In the genomic region with DNA sequence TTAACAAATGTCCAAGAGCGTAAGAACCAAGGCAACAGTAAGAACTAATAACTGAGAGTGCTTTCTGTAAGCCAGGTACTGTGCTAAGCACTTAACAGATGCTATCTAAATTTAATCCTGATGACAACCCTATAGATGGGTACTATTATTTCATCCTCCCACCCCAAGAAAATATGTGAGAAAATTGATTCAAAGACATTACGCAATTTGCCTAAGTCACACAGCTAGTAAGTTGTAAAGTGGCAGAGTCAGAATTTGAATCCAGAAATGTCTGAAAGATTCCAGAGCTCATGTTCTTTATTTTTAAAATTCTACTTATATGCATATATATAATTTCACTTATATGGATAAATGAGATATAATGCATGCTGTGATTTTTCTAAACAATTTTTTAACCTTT, we compare ENCODE assay signal across 29 cellular contexts.
"Had no signal": no experiment of that assay in that cellular context is flagged by ENCODE, and none has a peak within 500 bp of the region (broad histone marks: within the 10 kb centered on the region; RNA-seq: fewer than 3 reads in every experiment).

No MANE protein-coding gene starts in this region.

- H3K27ac ChIP-seq: left lung, lower lobe of right lung, pancreas, prostate gland, sigmoid colon, tibial nerve, upper lobe of left lung, vagina had no signal

- H3K4me1 ChIP-seq: left lung, lower lobe of right lung, pancreas, prostate gland, sigmoid colon, tibial nerve, upper lobe of left lung, vagina had no signal

- H3K4me3 ChIP-seq: left lung, lower lobe of right lung, pancreas, prostate gland, sigmoid colon, smooth muscle cell, tibial nerve, upper lobe of left lung, vagina had no signal

- ATAC-seq: left colon; left lung; lower lobe of right lung; naive thymus-derived CD8-positive, alpha-beta T cell; pancreas; right cardiac atrium; stimulated activated memory B cell treated with anti-CD40 and anti-IgM and Interleukin-4, amounts not matched to agents 10 μg/mL and 1 μg/mL and 100 μg/mL, for 72 hours; stimulated activated naive CD8-positive, alpha-beta T cell treated with anti-CD3 and anti-CD28 coated beads, Interleukin-15, amount 100 ng/mL, for 72 hours had no signal

- H3K4me2 ChIP-seq: smooth muscle cell had no signal

- H3K27me3 ChIP-seq: left lung, pancreas, sigmoid colon, tibial nerve, upper lobe of left lung, vagina had no signal

- FAIRE-seq: islet of Langerhans, kidney, pancreas had no signal

- H3K9me3 ChIP-seq: left lung, lower lobe of right lung, pancreas, prostate gland, sigmoid colon, tibial nerve, upper lobe of left lung, vagina had no signal

- DNase-seq: hypothalamus; immature natural killer cell; kidney; left colon; left lung; lower lobe of right lung; mammary epithelial cell; mesenchymal stem cell; naive thymus-derived CD8-positive, alpha-beta T cell; nucleus accumbens; pancreas; posterior cingulate gyrus; retina; right cardiac atrium; sigmoid colon; stimulated activated CD4-positive, alpha-beta T cell treated with anti-CD3 and anti-CD28 coated beads, Interleukin-1b, Interleukin-23, amount 100 ng/mL, for 48 hours; stimulated activated CD4-positive, alpha-beta T cell treated with anti-CD3 and anti-CD28 coated beads, Interleukin-2, amount 100 ng/mL, for 48 hours; stimulated activated CD4-positive, alpha-beta T cell treated with anti-CD3 and anti-CD28 coated beads, Interleukin-4, amount 100 ng/mL, for 4 hours; stimulated activated CD8-positive, alpha-beta memory T cell treated with anti-CD3 and anti-CD28 coated beads, Interleukin-4, amount 100 ng/mL, for 48 hours; stimulated activated naive CD4-positive, alpha-beta T cell treated with Interleukin-2 at 50 U/mL for 16 hours; stimulated activated naive CD8-positive, alpha-beta T cell treated with anti-CD3 and anti-CD28 coated beads, Interleukin-15, amount 100 ng/mL, for 72 hours; substantia nigra; upper lobe of left lung had no signal

- H3K36me3 ChIP-seq: left lung, lower lobe of right lung, pancreas, prostate gland, sigmoid colon, tibial nerve, upper lobe of left lung, vagina had no signal
